In genomic region chr21:25428537-25428936, GRCh38 we compare ENCODE assay signal across 10 cellular contexts.
DNase-seq lines count a peak whose midpoint lies in the region; ATAC-seq and TF ChIP-seq lines count a peak whose summit lies in the region.
"Had no signal": no experiment of that assay in that cellular context is flagged by ENCODE, and none has a peak within 500 bp of the region (broad histone marks: within the 10 kb centered on the region; RNA-seq: fewer than 3 reads in every experiment).

No MANE protein-coding gene starts in this region.

- TF ChIP-seq CTCF in MM.1S (IDR thresholded peaks at IDR 0.05; ENCODE audit: low read length) (no peak), esophagus squamous epithelium (IDR thresholded peaks at IDR 0.05) (no peak)

- H3K27ac Mint-ChIP-seq in activated T-cell treated with anti-CD3 and anti-CD28 coated beads, Interleukin-2, amount 50 U/mL, for 72 hours: peak overlapping the region; percentile 84
- H3K27ac Mint-ChIP-seq in stimulated activated naive B cell treated with anti-CD40 and anti-IgM and Interleukin-4, amounts not matched to agents 10 μg/mL and 1 μg/mL and 100 μg/mL, for 72 hours: peak overlapping the region; percentile 86

- peak overlapping the region; percentile 9; the same call in 1 of the 2 replicates for H2AFZ ChIP-seq in MM.1S (ENCODE audit: low read length)

- no peaks in the 10 kb centered on the region for H3K27me3 Mint-ChIP-seq in activated T-cell treated with anti-CD3 and anti-CD28 coated beads, Interleukin-2, amount 50 U/mL, for 72 hours (ENCODE audit: low read depth)
- H3K27me3 Mint-ChIP-seq in stimulated activated naive B cell treated with anti-CD40 and anti-IgM and Interleukin-4, amounts not matched to agents 10 μg/mL and 1 μg/mL and 100 μg/mL, for 72 hours: no peaks in the 10 kb centered on the region

- no peaks in the 10 kb centered on the region for H3K36me3 ChIP-seq in MM.1S (replicated peaks; ENCODE audit: insufficient read depth, low read length)
- no peaks in the 10 kb centered on the region for H3K36me3 ChIP-seq in esophagus squamous epithelium
- H3K36me3 ChIP-seq: pancreas had no signal

- peaks cover 3 to 6% of the 10 kb centered on the region in 2 donors for H3K36me3 Mint-ChIP-seq in activated T-cell treated with anti-CD3 and anti-CD28 coated beads, Interleukin-2, amount 50 U/mL, for 72 hours (ENCODE audit: insufficient read depth in 2 of 2)
- H3K36me3 Mint-ChIP-seq in stimulated activated naive B cell treated with anti-CD40 and anti-IgM and Interleukin-4, amounts not matched to agents 10 μg/mL and 1 μg/mL and 100 μg/mL, for 72 hours: no peaks in the 10 kb centered on the region

- H3K9me3 ChIP-seq in MM.1S (replicated peaks; ENCODE audit: insufficient read depth, low read length): no peaks in the 10 kb centered on the region
- no peaks in the 10 kb centered on the region for H3K9me3 ChIP-seq in esophagus squamous epithelium
- H3K9me3 ChIP-seq: pancreas had no signal

- intact Hi-C loops in esophagus squamous epithelium (cut with DNase I) (no loop called here), posterior vena cava (cut with DNase I) (no loop called here)

- DNase-seq in activated T-cell treated with anti-CD3 and anti-CD28 coated beads, Interleukin-2, amount 50 U/mL, for 72 hours: no peak
- no peak for DNase-seq in activated T-cell treated with anti-CD3 and anti-CD28 coated beads, Interleukin-2, amount 50 U/mL, for 48 hours
- DNase-seq in MM.1S: peak; percentile 26
- no peak for DNase-seq in stimulated activated naive B cell treated with anti-CD40 and anti-IgM and Interleukin-4, amounts not matched to agents 10 μg/mL and 1 μg/mL and 100 μg/mL, for 72 hours
- no peak for DNase-seq in activated gamma-delta T cell treated with Interleukin-2 at 50 U/mL for 16 hours
- DNase-seq in esophagus squamous epithelium (lab: John Stamatoyannopoulos, UW): no peak
- DNase-seq in posterior vena cava (ENCODE audit: low spot score): no peak
- DNase-seq: activated CD8-positive, alpha-beta memory T cell treated with anti-CD3 and anti-CD28 coated beads for 24 hours; pancreas had no signal

- peaks cover 60% of the 10 kb centered on the region for H3K4me1 Mint-ChIP-seq in activated T-cell treated with anti-CD3 and anti-CD28 coated beads, Interleukin-2, amount 50 U/mL, for 72 hours (ENCODE audit: low read depth)
- H3K4me1 Mint-ChIP-seq in stimulated activated naive B cell treated with anti-CD40 and anti-IgM and Interleukin-4, amounts not matched to agents 10 μg/mL and 1 μg/mL and 100 μg/mL, for 72 hours: peaks cover 22 to 57% of the 10 kb centered on the region in 2 donors

- no peaks in the 10 kb centered on the region for H3K79me2 ChIP-seq in MM.1S (ENCODE audit: low read length)

- H3K4me3 ChIP-seq in MM.1S (ENCODE audit: low read length): peak overlapping the region; percentile 6; the same call in 1 of the 2 replicates
- H3K4me3 ChIP-seq in esophagus squamous epithelium: no peak overlapping the region
- H3K4me3 ChIP-seq: pancreas had no signal

- no peaks in the 10 kb centered on the region for H3K9me2 ChIP-seq in MM.1S (replicated peaks; ENCODE audit: insufficient read depth, low read length)

- H4K20me1 ChIP-seq in MM.1S (ENCODE audit: insufficient read depth, low read length): no peaks in the 10 kb centered on the region

- H3K4me3 Mint-ChIP-seq in activated T-cell treated with anti-CD3 and anti-CD28 coated beads, Interleukin-2, amount 50 U/mL, for 72 hours: peak overlapping the region; percentile 64 to 71
- peak overlapping the region; percentile 42 to 54 for H3K4me3 Mint-ChIP-seq in stimulated activated naive B cell treated with anti-CD40 and anti-IgM and Interleukin-4, amounts not matched to agents 10 μg/mL and 1 μg/mL and 100 μg/mL, for 72 hours

- 0 out of 2 replicates have a peak overlapping the region, but pooled peaks have one; percentile 6 for H3K9ac ChIP-seq in MM.1S (ENCODE audit: low read length)

- no peak for TF ChIP-seq POLR2A in esophagus squamous epithelium (IDR thresholded peaks at IDR 0.05)

- H3F3A ChIP-seq in MM.1S (ENCODE audit: insufficient read depth, low read length): 0 out of 2 replicates have a peak, but pooled peaks cover 10% of the 10 kb centered on the region

- peaks cover 0 to 4% of the 10 kb centered on the region in 2 donors for H3K9me3 Mint-ChIP-seq in activated T-cell treated with anti-CD3 and anti-CD28 coated beads, Interleukin-2, amount 50 U/mL, for 72 hours
- H3K9me3 Mint-ChIP-seq in stimulated activated naive B cell treated with anti-CD40 and anti-IgM and Interleukin-4, amounts not matched to agents 10 μg/mL and 1 μg/mL and 100 μg/mL, for 72 hours: peaks cover 3 to 8% of the 10 kb centered on the region in 2 donors

- H3K4me1 ChIP-seq in MM.1S (ENCODE audit: low read length) (peaks cover 14% of the 10 kb centered on the region), esophagus squamous epithelium (no peaks in the 10 kb centered on the region)
- H3K4me1 ChIP-seq: pancreas had no signal

- H3K4me2 ChIP-seq in MM.1S (ENCODE audit: low read depth, low read length): peak overlapping the region; percentile 49

- H3K27me3 ChIP-seq in MM.1S (replicated peaks; ENCODE audit: insufficient read depth, low read length) (no peaks in the 10 kb centered on the region), esophagus squamous epithelium (no peaks in the 10 kb centered on the region)
- H3K27me3 ChIP-seq: pancreas had no signal

- H3K27ac ChIP-seq in MM.1S (ENCODE audit: low read length) (peak overlapping the region; percentile 16; the same call in 1 of the 2 replicates), esophagus squamous epithelium (no peak overlapping the region)
- H3K27ac ChIP-seq: pancreas had no signal

- ATAC-seq in activated T-cell treated with anti-CD3 and anti-CD28 coated beads, Interleukin-2, amount 50 U/mL, for 72 hours (replicated peaks in 1 of 2): peak; percentile 93 to 94
- ATAC-seq in HG02610 (IDR thresholded peaks at IDR 0.05; ENCODE audit: unreplicated experiment): peak; percentile 64
- peak; percentile 55 to 67 for ATAC-seq in stimulated activated naive B cell treated with anti-CD40 and anti-IgM and Interleukin-4, amounts not matched to agents 10 μg/mL and 1 μg/mL and 100 μg/mL, for 72 hours (replicated peaks)
- ATAC-seq: pancreas had no signal
